ENCODE assay signal across 25 cellular contexts in genomic region chr2:189542145-189542882, GRCh38. TPM values are rescaled to one million over a fixed set of nuclear protein-coding genes. Genes with fewer than 3 reads are reported as not detected.
DNase-seq lines count a peak whose midpoint lies in the region; ATAC-seq and TF ChIP-seq lines count a peak whose summit lies in the region.
"Had no signal": no experiment of that assay in that cellular context is flagged by ENCODE, and none has a peak within 500 bp of the region (broad histone marks: within the 10 kb centered on the region; RNA-seq: fewer than 3 reads in every experiment).

No MANE protein-coding gene starts in this region.

- H3F3A ChIP-seq in PC-9 (ENCODE audit: insufficient read depth, low read depth): no peaks in the 10 kb centered on the region

- peak overlapping the region; percentile 36 for H2AFZ ChIP-seq in parathyroid adenoma
- no peak overlapping the region for H2AFZ ChIP-seq in PC-9

- POLR2A ChIA-PET in PC-9 (lab: Charles Lee; ENCODE audit: unreplicated experiment): no interaction called here

- no peaks in the 10 kb centered on the region for H3K27me3 ChIP-seq in Peyer's patch
- H3K27me3 ChIP-seq in foreskin keratinocyte: no peaks in the 10 kb centered on the region
- no peaks in the 10 kb centered on the region for H3K27me3 ChIP-seq in parathyroid adenoma (ENCODE audit: control insufficient read depth, insufficient read depth, low read length)
- no peaks in the 10 kb centered on the region for H3K27me3 ChIP-seq in PC-9 (ENCODE audit: insufficient read depth, low read depth)
- H3K27me3 ChIP-seq: upper lobe of right lung had no signal

- no peaks in the 10 kb centered on the region for H4K20me1 ChIP-seq in PC-9 (ENCODE audit: insufficient read depth)

- TF ChIP-seq CTCF in C4-2B (conservative IDR thresholded peaks at IDR 0.05): no peak
- no peak for TF ChIP-seq CTCF in Peyer's patch (IDR thresholded peaks at IDR 0.05)
- TF ChIP-seq CTCF in foreskin keratinocyte (conservative IDR thresholded peaks at IDR 0.05): no peak
- no peak for TF ChIP-seq CTCF in parathyroid adenoma (IDR thresholded peaks at IDR 0.05)
- TF ChIP-seq CTCF in PC-9 (conservative IDR thresholded peaks at IDR 0.05): no peak

- H3K4me2 ChIP-seq in parathyroid adenoma (ENCODE audit: low read length) (peak overlapping the region; percentile 55), PC-9 (no peak overlapping the region)
- H3K4me2 ChIP-seq: A549 had no signal

- H3K9ac ChIP-seq in parathyroid adenoma: no peak overlapping the region

- intact Hi-C loops in PC-9 (cut with micrococcal nuclease; ENCODE audit: unreplicated experiment): no loop called here

- H3K4me1 ChIP-seq in Peyer's patch (peaks cover 0 to 9% (median 0%) of the 10 kb centered on the region in 4 donors), foreskin keratinocyte (no peaks in the 10 kb centered on the region), parathyroid adenoma (peaks cover 31% of the 10 kb centered on the region), PC-9 (replicated peaks; ENCODE audit: insufficient read depth) (no peaks in the 10 kb centered on the region)
- H3K4me1 ChIP-seq: upper lobe of right lung had no signal

- DNase-seq in Peyer's patch (peak in 2 of 3 donors; percentile 69 to 86), foreskin keratinocyte (no peak), PC-9 (no peak)
- no peak for DNase-seq in activated T-cell treated with anti-CD3 and anti-CD28 coated beads, Interleukin-2, amount 50 U/mL, for 1 hour
- DNase-seq: activated CD4-positive, alpha-beta T cell treated with anti-CD3 and anti-CD28 coated beads for 36 hours; activated naive CD4-positive, alpha-beta T cell treated with anti-CD3 and anti-CD28 coated beads, Interleukin-2, amount 50 U/mL, for 16 hours; activated T-cell treated with anti-CD3 and anti-CD28 coated beads, Interleukin-2, amount 50 U/mL, for 72 hours; aorta; erythroblast; H7; NCI-H1092; NCI-H187 treated with DMSO at 0.1 percent for 48 hours; NCI-H226; NCI-H748 treated with DMSO at 0.1 percent for 48 hours; retina; SHP77; stimulated activated CD4-positive, alpha-beta T cell treated with anti-CD3 and anti-CD28 coated beads, Interleukin-4, amount 100 ng/mL, for 4 hours; stimulated activated naive CD8-positive, alpha-beta T cell treated with anti-CD3 and anti-CD28 coated beads, Interleukin-15, amount 100 ng/mL, for 72 hours; upper lobe of right lung had no signal

- ATAC-seq in foreskin keratinocyte (peak; percentile 45), HG02981 (IDR thresholded peaks at IDR 0.05; ENCODE audit: unreplicated experiment) (no peak), HG03139 (IDR thresholded peaks at IDR 0.05; ENCODE audit: unreplicated experiment) (no peak)
- ATAC-seq: A549; activated CD4-positive, alpha-beta T cell treated with anti-CD3 and anti-CD28 coated beads for 36 hours; activated T-cell treated with anti-CD3 and anti-CD28 coated beads, Interleukin-2, amount 50 U/mL, for 72 hours; stimulated activated naive CD8-positive, alpha-beta T cell treated with anti-CD3 and anti-CD28 coated beads, Interleukin-15, amount 100 ng/mL, for 72 hours; upper lobe of right lung had no signal

- H3K9me2 ChIP-seq in PC-9 (ENCODE audit: insufficient read depth): no peaks in the 10 kb centered on the region

- no TSS peak for BruUV-seq in PC-9 (replicated peaks; lab: Mats Ljungman, UMichigan)

- H3K36me3 ChIP-seq in Peyer's patch (no peaks in the 10 kb centered on the region), parathyroid adenoma (ENCODE audit: control insufficient read depth, insufficient read depth, low read length) (no peaks in the 10 kb centered on the region), PC-9 (ENCODE audit: low read depth) (no peaks in the 10 kb centered on the region)
- H3K36me3 ChIP-seq: upper lobe of right lung had no signal

- peak in 1 of 2 donors; percentile 19 for TF ChIP-seq POLR2A in Peyer's patch (IDR thresholded peaks at IDR 0.05)

- H3K79me2 ChIP-seq in parathyroid adenoma (no peaks in the 10 kb centered on the region), PC-9 (ENCODE audit: low read depth) (no peaks in the 10 kb centered on the region)

- H3K27ac ChIP-seq in C4-2B (peak overlapping the region; percentile 52; the same call in 1 of the 2 replicates), Peyer's patch (peak overlapping the region in 3 of 4 donors; percentile 34 to 84 (median 68)), foreskin keratinocyte (no peak overlapping the region), parathyroid adenoma (peak overlapping the region; percentile 95), PC-9 (no peak overlapping the region)
- H3K27ac ChIP-seq: HL-60, upper lobe of right lung had no signal

- CTCF ChIA-PET in PC-9 (lab: Charles Lee): no interaction called here

- no peaks in the 10 kb centered on the region for H3K9me3 ChIP-seq in Peyer's patch
- no peaks in the 10 kb centered on the region for H3K9me3 ChIP-seq in parathyroid adenoma (ENCODE audit: control insufficient read depth, low read length)
- no peaks in the 10 kb centered on the region for H3K9me3 ChIP-seq in PC-9 (ENCODE audit: insufficient read depth, low read depth)
- H3K9me3 ChIP-seq: A549, upper lobe of right lung had no signal

- H3K4me3 ChIP-seq in Peyer's patch: no peak overlapping the region
- H3K4me3 ChIP-seq in parathyroid adenoma (ENCODE audit: low read depth, low read length): no peak overlapping the region
- H3K4me3 ChIP-seq in PC-9: no peak overlapping the region
- H3K4me3 ChIP-seq: A549, upper lobe of right lung had no signal

RNA-seq across cellular contexts. Expression of gene SLC40A1, which starts 38.3 kb away (rescaled TPM):
- total RNA-seq in Peyer's patch (100 to 1,000 TPM in 3 of 4 donors, 10 to 100 TPM in 1; 69.8 to 208 (median 149) TPM), foreskin keratinocyte (0.04 and 0.07 TPM in 2 replicates), PC-9 (2021) (8.0 and 8.2 TPM in 2 replicates)
- 0.02 TPM in 2 replicates for polyA plus RNA-seq in foreskin keratinocyte

Comparison
In these comparisons a context has a peak if more than half of its experiments do, and no peak if none do; other contexts are left out.
1. H3K27ac ChIP-seq: peak in C4-2B (single experiment), Peyer's patch (3 of 4) and parathyroid adenoma (single experiment); none in foreskin keratinocyte (single experiment) and PC-9 (single experiment).
2. DNase-seq: peak in Peyer's patch (2 of 3); none in foreskin keratinocyte (0 of 2), activated T-cell treated with anti-CD3 and anti-CD28 coated beads, Interleukin-2, amount 50 U/mL, for 1 hour (single experiment) and PC-9 (0 of 2).